26 cellular contexts compared by ENCODE assay signal in genomic region chr12:60529261-60529660, GRCh38.
"Had no signal": no experiment of that assay in that cellular context is flagged by ENCODE, and none has a peak within 500 bp of the region (broad histone marks: within the 10 kb centered on the region; RNA-seq: fewer than 3 reads in every experiment).

No MANE protein-coding gene starts in this region.

- H3K27ac ChIP-seq: stomach, suprapubic skin, testis, thoracic aorta, thyroid gland, tibial artery, tibial nerve, transverse colon, upper lobe of left lung, upper lobe of right lung, uterus, vagina had no signal

- H3K4me1 ChIP-seq: stomach, suprapubic skin, testis, thyroid gland, tibial artery, tibial nerve, transverse colon, upper lobe of left lung, upper lobe of right lung, uterus, vagina had no signal

- H3K36me3 ChIP-seq: stomach, suprapubic skin, thoracic aorta, thyroid gland, tibial artery, tibial nerve, transverse colon, upper lobe of left lung, upper lobe of right lung, uterus, vagina had no signal

- ATAC-seq: stimulated activated effector memory CD8-positive, alpha-beta T cell treated with anti-CD3 and anti-CD28 coated beads, Interleukin-12 subunit alpha, Interleukin-12 subunit beta, amount 100 ng/mL, for 72 hours; stimulated activated memory B cell treated with anti-CD40 and anti-IgM and Interleukin-4, amounts not matched to agents 10 μg/mL and 1 μg/mL and 100 μg/mL, for 72 hours; stimulated activated naive B cell treated with anti-CD40 and anti-IgM and Interleukin-4, amounts not matched to agents 10 μg/mL and 1 μg/mL and 100 μg/mL, for 72 hours; stimulated activated naive CD8-positive, alpha-beta T cell treated with anti-CD3 and anti-CD28 coated beads, Interleukin-15, amount 100 ng/mL, for 72 hours; stimulated activated naive CD8-positive, alpha-beta T cell treated with anti-CD3 and anti-CD28 coated beads, Interleukin-15, Interleukin-2, amounts not matched to agents 100 U/mL and 50 U/mL, for 24 hours; upper lobe of right lung had no signal

- H3K4me3 ChIP-seq: stomach, suprapubic skin, testis, thoracic aorta, thyroid gland, tibial artery, tibial nerve, transverse colon, upper lobe of left lung, upper lobe of right lung, uterus, vagina had no signal

- H3K27me3 ChIP-seq: stomach, suprapubic skin, testis, thyroid gland, tibial artery, tibial nerve, transverse colon, upper lobe of left lung, upper lobe of right lung, uterus, vagina had no signal

- H3K9me3 ChIP-seq: suprapubic skin, testis, thoracic aorta, thyroid gland, tibial artery, tibial nerve, upper lobe of left lung, upper lobe of right lung, uterus, vagina had no signal

- DNase-seq: stimulated activated CD4-positive, alpha-beta T cell treated with anti-CD3 and anti-CD28 coated beads, Interleukin-2, amount 100 ng/mL, for 48 hours; stimulated activated CD4-positive, alpha-beta T cell treated with anti-CD3 and anti-CD28 coated beads, Interleukin-4, amount 100 ng/mL, for 1 hour; stimulated activated CD4-positive, alpha-beta T cell treated with anti-CD3 and anti-CD28 coated beads, Interleukin-4, amount 100 ng/mL, for 24 hours; stimulated activated CD4-positive, alpha-beta T cell treated with anti-CD3 and anti-CD28 coated beads, Interleukin-4, amount 100 ng/mL, for 4 hours; stimulated activated CD8-positive, alpha-beta memory T cell treated with anti-CD3 and anti-CD28 coated beads, Interleukin-4, amount 100 ng/mL, for 48 hours; stimulated activated naive B cell treated with anti-CD40 and anti-IgM and Interleukin-4, amounts not matched to agents 10 μg/mL and 1 μg/mL and 100 μg/mL, for 72 hours; stimulated activated naive CD4-positive, alpha-beta T cell; stimulated activated naive CD4-positive, alpha-beta T cell treated with Interleukin-2 at 50 U/mL for 16 hours; stimulated activated naive CD8-positive, alpha-beta T cell treated with anti-CD3 and anti-CD28 coated beads, Interleukin-15, amount 100 ng/mL, for 72 hours; stimulated activated naive CD8-positive, alpha-beta T cell treated with anti-CD3 and anti-CD28 coated beads, Interleukin-15, Interleukin-2, amounts not matched to agents 100 U/mL and 50 U/mL, for 24 hours; stomach; substantia nigra; testis; thyroid gland; tibial artery; transverse colon; trophoblast cell; upper lobe of left lung; upper lobe of right lung; uterus had no signal
